Comparison of ENCODE assay signal across 10 cellular contexts in genomic region chr2:25377822-25378421, GRCh38. TPM values are rescaled to one million over a fixed set of nuclear protein-coding genes. Genes with fewer than 3 reads are reported as not detected.
DNase-seq lines count a peak whose midpoint lies in the region; ATAC-seq and TF ChIP-seq lines count a peak whose summit lies in the region.
"Had no signal": no experiment of that assay in that cellular context is flagged by ENCODE, and none has a peak within 500 bp of the region (broad histone marks: within the 10 kb centered on the region; RNA-seq: fewer than 3 reads in every experiment).

No MANE protein-coding gene starts in this region.

- H3K27ac ChIP-seq in HCT116 (ENCODE audit: low read depth, low read length) = no peak overlapping the region
- peak overlapping the region in 4 of 8 donors; percentile 10 to 84 (median 72) for H3K27ac ChIP-seq in spleen
- H3K27ac ChIP-seq: tibial artery had no signal

- H3K4me1 ChIP-seq in HCT116 (ENCODE audit: control insufficient read depth in 1 of 2, insufficient read depth in 2 of 2, low read length in 2 of 2) (peaks cover 12 to 19% of the 10 kb centered on the region in 2 experiments), spleen (peaks cover 12 to 39% (median 25%) of the 10 kb centered on the region in 6 donors)

- no peak overlapping the region for H3K4me3 ChIP-seq in HCT116 (replicated peaks in 1 of 2; ENCODE audit: low read depth in 1 of 2, low read length in 2 of 2)
- H3K4me3 ChIP-seq in spleen = no peak overlapping the region

- TF ChIP-seq POLR2A in HCT116 (IDR thresholded peaks at IDR 0.05; ENCODE audit: borderline replicate concordance, extremely low read depth, insufficient read depth, insufficient read length) = no peak
- no peak for TF ChIP-seq POLR2A in spleen (IDR thresholded peaks at IDR 0.05)

- H3K36me3 ChIP-seq in HCT116 (ENCODE audit: control insufficient read depth in 1 of 2, insufficient read depth in 2 of 2, low read length in 2 of 2) = no peaks in the 10 kb centered on the region
- H3K36me3 ChIP-seq in spleen = no peaks in the 10 kb centered on the region
- H3K36me3 ChIP-seq: Peyer's patch, tibial artery had no signal

- 0 out of 2 replicates have a peak overlapping the region, but pooled peaks have one; percentile 79 for H3K4me2 ChIP-seq in HCT116 (ENCODE audit: low read length)

- H3K36me3 Mint-ChIP-seq in T-cell = peaks cover 3% of the 10 kb centered on the region
- H3K36me3 Mint-ChIP-seq in effector memory CD8-positive, alpha-beta T cell (ENCODE audit: insufficient read depth) = peaks cover 25% of the 10 kb centered on the region

- H4K20me1 ChIP-seq in HCT116 (ENCODE audit: insufficient read depth) = no peaks in the 10 kb centered on the region

- no peak overlapping the region for H3K9ac ChIP-seq in HCT116 (ENCODE audit: low read length)

- no peak for TF ChIP-seq RAD21 in HCT116 (IDR thresholded peaks at IDR 0.05; ENCODE audit: low read depth)

- no peak for DNase-seq in HCT116 (ENCODE audit: low read depth, low spot score)
- no peak for DNase-seq in T-cell
- DNase-seq in effector memory CD8-positive, alpha-beta T cell = no peak
- peak; percentile 73 for DNase-seq in spleen
- no peak for DNase-seq in NOMO-1 treated with dmso at 0.1 percent for 144 hours (lab: John Stamatoyannopoulos, UW; ENCODE audit: unreplicated experiment)
- DNase-seq in MV-4-11 (lab: John Stamatoyannopoulos, UW) = no peak
- DNase-seq: NCI-H1436 treated with DMSO at 0.1 percent for 48 hours had no signal

- CTCF ChIA-PET in HCT116 (lab: Charles Lee) = interaction anchor here (8.0 kb wide), 1 partner anchor 16 kb away, joined by 54 read pairs; no protein-coding TSS in a partner anchor
- CTCF ChIA-PET in T-cell (lab: Charles Lee) = interaction anchor here in 1 of 2 donors (0.5 to 4.2 kb wide), 4 partner anchors 15 to 655 kb away, joined by 4 to 55 read pairs (median 4); no protein-coding TSS in a partner anchor

- POLR2A ChIA-PET in HCT116 (lab: Charles Lee) (no interaction called here), T-cell (lab: Charles Lee) (interaction anchor here in 1 of 2 donors (0.6 kb wide), 1 partner anchor 727 kb away, joined by 4 read pairs; no protein-coding TSS in a partner anchor)

- H3K9me3 ChIP-seq in HCT116 (ENCODE audit: control insufficient read depth in 1 of 2, insufficient read depth in 1 of 2, low read depth in 1 of 2, low read length in 2 of 2) = no peaks in the 10 kb centered on the region
- peaks cover 0 to 5% (median 0%) of the 10 kb centered on the region in 8 donors for H3K9me3 ChIP-seq in spleen
- H3K9me3 ChIP-seq: Peyer's patch, tibial artery had no signal

- no peak for ATAC-seq in HCT116
- ATAC-seq in T-cell (replicated peaks in 1 of 4) = no peak
- no peak for ATAC-seq in effector memory CD8-positive, alpha-beta T cell (replicated peaks)
- no peak for ATAC-seq in GM18502 (IDR thresholded peaks at IDR 0.05; ENCODE audit: poor library complexity, unreplicated experiment)

- no peaks in the 10 kb centered on the region for H3K9me3 Mint-ChIP-seq in T-cell
- H3K9me3 Mint-ChIP-seq in effector memory CD8-positive, alpha-beta T cell = no peaks in the 10 kb centered on the region

- H2AFZ ChIP-seq in HCT116 (ENCODE audit: low read depth, low read length, poor library complexity, severe bottlenecking) = no peak overlapping the region

- no peaks in the 10 kb centered on the region for H3K27me3 Mint-ChIP-seq in T-cell
- H3K27me3 Mint-ChIP-seq in effector memory CD8-positive, alpha-beta T cell = no peaks in the 10 kb centered on the region

- H3K4me1 Mint-ChIP-seq in T-cell = peaks cover 36 to 39% (median 38%) of the 10 kb centered on the region in 3 donors
- H3K4me1 Mint-ChIP-seq in effector memory CD8-positive, alpha-beta T cell (ENCODE audit: low read depth in 2 of 2) = peaks cover 20 to 28% of the 10 kb centered on the region in 2 donors

- TF ChIP-seq CTCF in HCT116 (IDR thresholded peaks at IDR 0.05 in 2 of 3, conservative IDR thresholded peaks at IDR 0.05 in 1 of 3; ENCODE audit: borderline replicate concordance in 1 of 3, insufficient read depth in 1 of 3, low read depth in 2 of 3, low read length in 2 of 3) = no peak
- no peak for TF ChIP-seq CTCF in spleen (IDR thresholded peaks at IDR 0.05 in 8 of 11, conservative IDR thresholded peaks at IDR 0.05 in 3 of 11)

- RAD21 ChIA-PET in HCT116 (lab: Charles Lee; ENCODE audit: low non-redundant PET in 1 of 2, low total read pairs in 2 of 2, uncharacterized antibody in 2 of 2, unreplicated experiment in 2 of 2) = no interaction called here

- intact Hi-C loops in HCT116 (cut with micrococcal nuclease) = no loop called here
- intact Hi-C loops in spleen (cut with DNase I; ENCODE audit: low total_unique reads) = no loop called here

- H3K9me2 ChIP-seq in HCT116 (ENCODE audit: insufficient read depth) = no peaks in the 10 kb centered on the region

- H3K4me3 Mint-ChIP-seq in T-cell = peak overlapping the region in 2 of 3 donors; percentile 51 to 78
- H3K4me3 Mint-ChIP-seq in effector memory CD8-positive, alpha-beta T cell = peak overlapping the region; percentile 84 to 85

- BruUV-seq in HCT116 (replicated peaks; lab: Mats Ljungman, UMichigan) = no TSS peak

- H3K27ac Mint-ChIP-seq in T-cell = peak overlapping the region; percentile 90 to 94
- H3K27ac Mint-ChIP-seq in effector memory CD8-positive, alpha-beta T cell = peak overlapping the region in 1 of 2 donors; percentile 92

- H3K27me3 ChIP-seq in HCT116 (ENCODE audit: insufficient read depth, low read length) = no peaks in the 10 kb centered on the region
- no peaks in the 10 kb centered on the region for H3K27me3 ChIP-seq in spleen (replicated peaks in 1 of 7)
- H3K27me3 ChIP-seq: Peyer's patch, tibial artery had no signal

- WGBS in spleen, 5 donors = 84 to 92% (median 87%) methylated on average over 15 to 22 of the region's 22 CpGs

- H3K79me2 ChIP-seq in HCT116 (ENCODE audit: insufficient read depth, low read length) = no peaks in the 10 kb centered on the region

TF ChIP-seq in HCT116, 20 proteins besides CTCF, POLR2A, EP300 and RAD21:
- TF ChIP-seq CBX3 (IDR thresholded peaks at IDR 0.05; ENCODE audit: low read depth) (no peak), EZH2 (IDR thresholded peaks at IDR 0.05) (no peak), JUND (IDR thresholded peaks at IDR 0.05) (no peak), CEBPB (IDR thresholded peaks at IDR 0.05; ENCODE audit: low read depth) (no peak)

RNA-seq across cellular contexts. Expression of gene DNMT3A, which starts 36.2 kb away (rescaled TPM):
- total RNA-seq in HCT116 (2021; ENCODE audit: unreplicated experiment) = 14.3 TPM
- polyA plus RNA-seq in HCT116 (2012) = 7.3 and 7.6 TPM in 2 replicates
- total RNA-seq in T-cell = 100 to 1,000 TPM in 1 of 5 donors, 10 to 100 TPM in 4; 78.7 to 125 (median 93.2) TPM
- total RNA-seq in spleen = 10 to 100 TPM; 28.4 to 64.6 (median 42.0) TPM
- 10 to 100 TPM in 2 of 3 donors, 1 to 10 TPM in 1; 9.0 to 17.1 (median 10.5) TPM for polyA plus RNA-seq in spleen
